In the genomic region with DNA sequence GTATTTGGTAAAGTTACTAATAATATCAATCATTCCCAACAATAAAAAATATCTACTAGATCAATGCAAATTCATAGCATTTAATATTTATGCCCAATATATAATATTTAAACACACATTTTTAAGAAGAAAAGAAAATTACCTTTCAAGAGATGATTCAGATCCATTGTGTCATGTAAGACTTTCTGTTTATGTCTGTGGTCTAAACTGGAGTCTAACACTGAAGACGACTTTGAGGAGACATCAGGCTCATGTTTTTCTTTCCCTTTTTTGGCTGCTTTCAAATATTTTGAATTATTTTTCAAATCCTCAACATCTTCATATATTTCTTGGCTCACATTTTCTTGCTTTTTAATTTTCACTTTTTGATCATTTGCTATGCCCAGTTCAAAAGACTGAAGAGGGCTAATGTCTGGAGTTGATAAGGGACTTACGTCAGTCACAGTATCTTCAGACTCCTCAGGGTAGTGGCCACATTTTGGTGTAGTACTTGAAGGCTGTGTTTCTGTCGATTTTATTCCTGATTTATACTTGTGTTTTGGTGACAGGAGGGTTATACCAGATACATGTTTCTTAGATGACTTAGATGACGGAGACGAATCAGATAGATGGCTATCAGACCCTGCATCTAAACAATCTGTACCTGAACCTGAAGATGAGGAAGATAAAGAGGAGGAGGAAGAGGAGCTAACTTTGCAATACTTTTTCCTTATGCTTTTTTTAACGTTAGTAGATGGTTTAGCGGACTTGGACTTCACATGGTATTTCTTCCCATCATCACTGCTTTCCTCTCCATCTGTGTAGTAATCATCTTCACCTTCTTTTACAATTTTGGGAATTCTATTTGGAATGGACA, we compare ENCODE assay signal across 29 cellular contexts. TPM values are rescaled to one million over a fixed set of nuclear protein-coding genes. Genes with fewer than 3 reads are reported as not detected.
A peak's percentile ranks its signal among the peaks of the same experiment; 100 is the strongest.
DNase-seq lines count a peak whose midpoint lies in the region; ATAC-seq, FAIRE-seq and TF ChIP-seq lines count a peak whose summit lies in the region.
"Had no signal": no experiment of that assay in that cellular context is flagged by ENCODE, and none has a peak within 500 bp of the region (broad histone marks: within the 10 kb centered on the region; RNA-seq: fewer than 3 reads in every experiment).

No MANE protein-coding gene starts in this region.

- H3K4me3 Mint-ChIP-seq in CD4-positive, CD25-positive, alpha-beta regulatory T cell: no peak overlapping the region
- H3K4me3 Mint-ChIP-seq: activated CD8-positive, alpha-beta T cell treated with anti-CD3 and anti-CD28 coated beads for 36 hours; brain; nephron; stimulated activated naive B cell treated with anti-CD40 and anti-IgM and Interleukin-4, amounts not matched to agents 10 μg/mL and 1 μg/mL and 100 μg/mL, for 72 hours had no signal

- peak; percentile 24 for TF ChIP-seq POLR2A in erythroblast (IDR thresholded peaks at IDR 0.05; ENCODE audit: low read length)

- H3K4me1 ChIP-seq in CD4-positive, CD25-positive, alpha-beta regulatory T cell (ENCODE audit: control insufficient read depth, insufficient read depth, low read length, poor library complexity, severe bottlenecking): peaks cover 3% of the 10 kb centered on the region
- H3K4me1 ChIP-seq: adrenal gland, foreskin keratinocyte, testis had no signal

- H3K9me3 ChIP-seq in CD4-positive, CD25-positive, alpha-beta regulatory T cell (ENCODE audit: control insufficient read depth in 2 of 2, low read length in 2 of 2): no peaks in the 10 kb centered on the region
- no peaks in the 10 kb centered on the region for H3K9me3 ChIP-seq in SU-DHL-6 (ENCODE audit: insufficient read depth, low read length)
- H3K9me3 ChIP-seq: adrenal gland, heart right ventricle, testis, vagina had no signal

- in situ Hi-C loops in GM13976 (cut with MboI; ENCODE audit: low sequenced_read_pairs, unreplicated experiment): no loop called here

- FAIRE-seq in GM19239 (lab: Jason Lieb, UNC): peak; percentile 57

- no peaks in the 10 kb centered on the region for H4K20me1 ChIP-seq in SU-DHL-6 (ENCODE audit: low read depth, low read length)

- no peak for ATAC-seq in CD4-positive, CD25-positive, alpha-beta regulatory T cell (ENCODE audit: low read depth in 2 of 2)
- ATAC-seq in HG02870 (IDR thresholded peaks at IDR 0.05; ENCODE audit: unreplicated experiment): no peak
- ATAC-seq in HG03469 (IDR thresholded peaks at IDR 0.05; ENCODE audit: unreplicated experiment): no peak
- ATAC-seq: activated CD8-positive, alpha-beta T cell treated with anti-CD3 and anti-CD28 coated beads for 36 hours; esophagus mucosa; foreskin keratinocyte; heart right ventricle; right cardiac atrium; stimulated activated naive B cell treated with anti-CD40 and anti-IgM and Interleukin-4, amounts not matched to agents 10 μg/mL and 1 μg/mL and 100 μg/mL, for 72 hours had no signal

- H3K4me2 ChIP-seq in SU-DHL-6 (ENCODE audit: low read depth, low read length, poor library complexity, severe bottlenecking): peak overlapping the region; percentile 10

- peaks cover 79% of the 10 kb centered on the region for H3K79me2 ChIP-seq in SU-DHL-6 (ENCODE audit: insufficient read depth, low read length)

- no peaks in the 10 kb centered on the region for H3K27me3 ChIP-seq in CD4-positive, CD25-positive, alpha-beta regulatory T cell (ENCODE audit: control insufficient read depth, insufficient read depth, low read length)
- H3K27me3 ChIP-seq in SU-DHL-6 (ENCODE audit: low read length): no peaks in the 10 kb centered on the region
- H3K27me3 ChIP-seq: adrenal gland, foreskin keratinocyte, heart right ventricle, testis, vagina had no signal

- peaks cover 24 to 59% (median 37%) of the 10 kb centered on the region in 4 donors for H3K4me1 Mint-ChIP-seq in CD4-positive, CD25-positive, alpha-beta regulatory T cell

- no peaks in the 10 kb centered on the region for H3K27me3 Mint-ChIP-seq in CD4-positive, CD25-positive, alpha-beta regulatory T cell
- H3K27me3 Mint-ChIP-seq: activated CD8-positive, alpha-beta T cell treated with anti-CD3 and anti-CD28 coated beads for 36 hours; brain; stimulated activated naive B cell treated with anti-CD40 and anti-IgM and Interleukin-4, amounts not matched to agents 10 μg/mL and 1 μg/mL and 100 μg/mL, for 72 hours had no signal

- no peak overlapping the region for H3K4me3 ChIP-seq in CD4-positive, CD25-positive, alpha-beta regulatory T cell (ENCODE audit: low read depth, low read length)
- no peak overlapping the region for H3K4me3 ChIP-seq in SU-DHL-6 (ENCODE audit: insufficient read depth, low read length, poor library complexity, severe bottlenecking)
- H3K4me3 ChIP-seq: adrenal gland, heart right ventricle, testis, vagina had no signal

- peak overlapping the region; percentile 2 to 14 (median 7) for H3K27ac Mint-ChIP-seq in CD4-positive, CD25-positive, alpha-beta regulatory T cell
- H3K27ac Mint-ChIP-seq: activated CD8-positive, alpha-beta T cell treated with anti-CD3 and anti-CD28 coated beads for 36 hours; brain; nephron; stimulated activated naive B cell treated with anti-CD40 and anti-IgM and Interleukin-4, amounts not matched to agents 10 μg/mL and 1 μg/mL and 100 μg/mL, for 72 hours had no signal

- TF ChIP-seq CTCF in SU-DHL-6 (IDR thresholded peaks at IDR 0.05; ENCODE audit: insufficient read depth, low read length, poor library complexity, severe bottlenecking) (no peak), GM13976 (IDR thresholded peaks at IDR 0.05; ENCODE audit: borderline replicate concordance, control extremely low read depth, extremely low read depth, insufficient read depth, missing control alignments) (no peak)

- H2AFZ ChIP-seq in SU-DHL-6 (ENCODE audit: low read depth, low read length, severe bottlenecking): no peak overlapping the region

- peaks cover 24% of the 10 kb centered on the region for H3K36me3 Mint-ChIP-seq in CD4-positive, CD25-positive, alpha-beta regulatory T cell

- no peaks in the 10 kb centered on the region for H3F3A ChIP-seq in SU-DHL-6 (ENCODE audit: insufficient read depth)

- H3K9me3 Mint-ChIP-seq in CD4-positive, CD25-positive, alpha-beta regulatory T cell: no peaks in the 10 kb centered on the region
- H3K9me3 Mint-ChIP-seq: activated CD8-positive, alpha-beta T cell treated with anti-CD3 and anti-CD28 coated beads for 36 hours; nephron; stimulated activated naive B cell treated with anti-CD40 and anti-IgM and Interleukin-4, amounts not matched to agents 10 μg/mL and 1 μg/mL and 100 μg/mL, for 72 hours had no signal

- no peaks in the 10 kb centered on the region for H3K9me2 ChIP-seq in SU-DHL-6 (replicated peaks; ENCODE audit: insufficient read depth, low read length)

- H3K27ac ChIP-seq in CD4-positive, CD25-positive, alpha-beta regulatory T cell (ENCODE audit: insufficient read depth, low read length, poor library complexity, severe bottlenecking): no peak overlapping the region
- H3K27ac ChIP-seq in SU-DHL-6 (ENCODE audit: low read depth, low read length): no peak overlapping the region
- H3K27ac ChIP-seq: adrenal gland, foreskin keratinocyte, heart right ventricle, testis, vagina had no signal

- DNase-seq in CD4-positive, CD25-positive, alpha-beta regulatory T cell: no peak
- DNase-seq in GM19239 (ENCODE audit: insufficient read length, low spot score): no peak
- peak; percentile 81 to 87 for DNase-seq in erythroblast (lab: John Stamatoyannopoulos, UW)
- DNase-seq in GM13976 (ENCODE audit: low spot score): no peak
- DNase-seq in NCI-H2081 treated with DMSO at 0.1 percent for 48 hours (lab: John Stamatoyannopoulos, UW): no peak
- DNase-seq: activated CD4-positive, CD25-positive, alpha-beta regulatory T cell treated with anti-CD3 and anti-CD28 coated beads, Interleukin-2, amount 50 U/mL, for 72 hours; activated CD8-positive, alpha-beta T cell treated with anti-CD3 and anti-CD28 coated beads for 36 hours; activated gamma-delta T cell; adrenal gland; effector memory CD4-positive, alpha-beta T cell; foreskin keratinocyte; heart right ventricle; Karpas-422; MV-4-11; NCI-H1694 treated with DMSO at 0.1 percent for 48 hours; NCI-H69; right cardiac atrium; Right ventricle myocardium superior; stimulated activated CD4-positive, alpha-beta T cell treated with anti-CD3 and anti-CD28 coated beads, Interleukin-4, amount 100 ng/mL, for 1 hour; stimulated activated naive B cell treated with anti-CD40 and anti-IgM and Interleukin-4, amounts not matched to agents 10 μg/mL and 1 μg/mL and 100 μg/mL, for 72 hours; T1000; testis had no signal

- peaks cover 28% of the 10 kb centered on the region for H3K36me3 ChIP-seq in CD4-positive, CD25-positive, alpha-beta regulatory T cell (ENCODE audit: control insufficient read depth, insufficient read depth, low read length)
- H3K36me3 ChIP-seq in SU-DHL-6 (ENCODE audit: low read length): peaks cover 15% of the 10 kb centered on the region; the same call in 1 of the 2 replicates

- no peak overlapping the region for H3K9ac ChIP-seq in SU-DHL-6 (ENCODE audit: low read length)

RNA-seq across cellular contexts. Expression of gene CFAP97, which starts 13.6 kb away (rescaled TPM):
- 28.3 TPM for total RNA-seq in CD4-positive, CD25-positive, alpha-beta regulatory T cell
- polyA plus RNA-seq in CD4-positive, CD25-positive, alpha-beta regulatory T cell: 10 to 100 TPM; 68.6 to 87.1 (median 80.2) TPM

RNA-seq across cellular contexts. Expression of gene SNX25, which starts 19.2 kb away (rescaled TPM):
- total RNA-seq in CD4-positive, CD25-positive, alpha-beta regulatory T cell: 22.2 TPM
- 1 to 10 TPM; 3.7 to 8.6 (median 7.0) TPM for polyA plus RNA-seq in CD4-positive, CD25-positive, alpha-beta regulatory T cell

RNA-seq across cellular contexts. Expression of gene SLC25A4, which starts 47.2 kb away (rescaled TPM):
- total RNA-seq in CD4-positive, CD25-positive, alpha-beta regulatory T cell: 2.5 TPM
- 1 to 10 TPM; 5.5 to 8.8 (median 7.0) TPM for polyA plus RNA-seq in CD4-positive, CD25-positive, alpha-beta regulatory T cell

Comparison
In these comparisons a context has a peak if more than half of its experiments do, and no peak if none do; other contexts are left out.
1. DNase-seq: peak in erythroblast (2 of 2); none in CD4-positive, CD25-positive, alpha-beta regulatory T cell (0 of 3), GM19239 (single experiment), GM13976 (single experiment) and NCI-H2081 treated with DMSO at 0.1 percent for 48 hours (single experiment).